ENCODE assay signal across 17 cellular contexts in the genomic region with DNA sequence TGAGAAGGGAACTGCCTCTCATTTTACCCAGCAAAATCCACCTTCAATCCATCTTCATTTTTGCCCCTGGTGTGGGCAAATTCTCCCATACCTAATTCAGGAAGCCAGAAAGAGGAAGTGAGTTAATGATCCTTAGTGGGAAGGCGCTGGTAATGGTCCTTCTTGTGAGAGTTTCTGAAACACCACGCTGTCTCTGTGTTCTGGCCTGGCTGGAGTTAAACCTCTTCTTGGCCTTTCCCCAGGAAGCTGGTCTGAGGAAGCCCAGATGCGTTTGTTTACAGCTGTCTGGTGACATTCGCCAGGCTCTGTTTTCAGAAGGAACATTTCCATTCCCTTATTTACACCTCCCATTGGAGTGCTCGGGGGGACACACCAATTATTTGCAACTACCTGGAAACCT. TPM values are rescaled to one million over a fixed set of nuclear protein-coding genes. Genes with fewer than 3 reads are reported as not detected.
DNase-seq lines count a peak whose midpoint lies in the region; ATAC-seq and TF ChIP-seq lines count a peak whose summit lies in the region.
"Had no signal": no experiment of that assay in that cellular context is flagged by ENCODE, and none has a peak within 500 bp of the region (broad histone marks: within the 10 kb centered on the region; RNA-seq: fewer than 3 reads in every experiment).

No MANE protein-coding gene starts in this region.

- ATAC-seq in right lobe of liver, result peak; percentile 29 to 47 (median 37)
- no peak for ATAC-seq in GM21529 (IDR thresholded peaks at IDR 0.05; ENCODE audit: unreplicated experiment)
- no peak for ATAC-seq in activated CD4-positive, alpha-beta T cell treated with anti-CD3 and anti-CD28 coated beads for 36 hours
- ATAC-seq: activated CD8-positive, alpha-beta T cell treated with anti-CD3 and anti-CD28 coated beads for 36 hours had no signal

- dilution Hi-C loops in mammary epithelial cell (cut with HindIII; ENCODE audit: low sequenced_read_pairs), result no loop called here

- intact Hi-C loops in MCF 10A (cut with micrococcal nuclease) (no loop called here), mammary epithelial cell (cut with micrococcal nuclease) (no loop called here), right lobe of liver (cut with DNase I) (no loop called here)
- intact Hi-C loops in activated CD4-positive, alpha-beta T cell treated with anti-CD3 and anti-CD28 coated beads for 36 hours (cut with DNase I, micrococcal nuclease), result no loop called here

- H3K9ac ChIP-seq in mammary epithelial cell (ENCODE audit: insufficient read depth, low read length), result no peak overlapping the region

- no peak overlapping the region for H2AFZ ChIP-seq in mammary epithelial cell (ENCODE audit: low read depth, low read length)

- peaks cover 4% of the 10 kb centered on the region for H3K9me3 ChIP-seq in mammary epithelial cell (replicated peaks; ENCODE audit: insufficient read depth, low read length)
- H3K9me3 ChIP-seq in right lobe of liver, result no peaks in the 10 kb centered on the region
- H3K9me3 ChIP-seq: thyroid gland had no signal

- H3K27me3 ChIP-seq in mammary epithelial cell (ENCODE audit: insufficient read depth, low read length) (no peaks in the 10 kb centered on the region), right lobe of liver (no peaks in the 10 kb centered on the region)
- H3K27me3 ChIP-seq: thyroid gland had no signal

- peak overlapping the region; percentile 58 for H3K27ac Mint-ChIP-seq in MCF 10A (ENCODE audit: low read depth, unreplicated experiment)
- H3K27ac Mint-ChIP-seq in T-helper 2 cell treated with Interferon-gamma antibody and Interleukin-4, amounts not matched to agents 5 μg/mL and 100 μg/mL, for 36 hours, result no peak overlapping the region
- H3K27ac Mint-ChIP-seq in activated CD4-positive, alpha-beta T cell treated with anti-CD3 and anti-CD28 coated beads for 36 hours, result no peak overlapping the region
- H3K27ac Mint-ChIP-seq: activated CD8-positive, alpha-beta T cell treated with anti-CD3 and anti-CD28 coated beads for 36 hours; activated naive CD8-positive, alpha-beta T cell treated with anti-CD3 and anti-CD28 coated beads for 36 hours had no signal

- H3K27me3 Mint-ChIP-seq in MCF 10A (ENCODE audit: insufficient read depth, unreplicated experiment), result no peaks in the 10 kb centered on the region
- peaks cover 14% of the 10 kb centered on the region for H3K27me3 Mint-ChIP-seq in T-helper 2 cell treated with Interferon-gamma antibody and Interleukin-4, amounts not matched to agents 5 μg/mL and 100 μg/mL, for 36 hours (ENCODE audit: low read depth)
- peaks cover 2% of the 10 kb centered on the region for H3K27me3 Mint-ChIP-seq in activated CD4-positive, alpha-beta T cell treated with anti-CD3 and anti-CD28 coated beads for 36 hours

- BruUV-seq in MCF 10A (replicated peaks; lab: Mats Ljungman, UMichigan), result no TSS peak
- BruUV-seq in mammary epithelial cell (replicated peaks; lab: Mats Ljungman, UMichigan), result no TSS peak

- DNase-seq in MCF 10A (ENCODE audit: unreplicated experiment), result no peak
- no peak for DNase-seq in mammary epithelial cell
- DNase-seq in dermis blood vessel endothelial cell, result peak; percentile 66
- no peak for DNase-seq in right lobe of liver
- DNase-seq in T-helper 2 cell treated with Interferon-gamma antibody and Interleukin-4, amounts not matched to agents 5 μg/mL and 100 μg/mL, for 36 hours (ENCODE audit: low spot score), result no peak
- no peak for DNase-seq in erythroblast (lab: John Stamatoyannopoulos, UW)
- no peak for DNase-seq in activated CD4-positive, alpha-beta T cell treated with anti-CD3 and anti-CD28 coated beads for 36 hours
- DNase-seq: activated CD8-positive, alpha-beta T cell treated with anti-CD3 and anti-CD28 coated beads for 36 hours; activated naive CD8-positive, alpha-beta T cell treated with anti-CD3 and anti-CD28 coated beads for 36 hours; DND-41; effector CD8-positive, alpha-beta T cell; NCI-H2081 treated with DMSO at 0.1 percent for 48 hours; thyroid gland had no signal

- WGBS in mammary epithelial cell (ENCODE audit: low coverage, missing lambda C conversion rate), result 69% methylated on average over 3 of the region's 5 CpGs
- 31% methylated on average over 4 of the region's 5 CpGs for WGBS in right lobe of liver (ENCODE audit: insufficient coverage, low coverage, low lambda C conversion rate, missing lambda C conversion rate)

- no peak for TF ChIP-seq POLR2A in right lobe of liver (IDR thresholded peaks at IDR 0.05)
- TF ChIP-seq POLR2A in erythroblast (IDR thresholded peaks at IDR 0.05; ENCODE audit: low read length), result no peak

- H3K4me1 ChIP-seq in mammary epithelial cell (ENCODE audit: insufficient read depth, low read length) (peaks cover 5% of the 10 kb centered on the region), right lobe of liver (peaks cover 0 to 6% (median 0%) of the 10 kb centered on the region in 4 donors)

- H3K9me3 Mint-ChIP-seq in MCF 10A (ENCODE audit: unreplicated experiment), result peaks cover 8% of the 10 kb centered on the region
- no peaks in the 10 kb centered on the region for H3K9me3 Mint-ChIP-seq in T-helper 2 cell treated with Interferon-gamma antibody and Interleukin-4, amounts not matched to agents 5 μg/mL and 100 μg/mL, for 36 hours
- peaks cover 5% of the 10 kb centered on the region for H3K9me3 Mint-ChIP-seq in activated CD4-positive, alpha-beta T cell treated with anti-CD3 and anti-CD28 coated beads for 36 hours (ENCODE audit: low read depth)

- in situ Hi-C loops in mammary epithelial cell (cut with MboI; ENCODE audit: low sequenced_read_pairs in 2 of 2), result no loop called here

- H4K20me1 ChIP-seq in mammary epithelial cell (ENCODE audit: insufficient read depth, low read length), result no peaks in the 10 kb centered on the region

- POLR2A ChIA-PET in MCF 10A (lab: Yijun Ruan, JAX), result interaction anchor here (0.6 to 15.0 kb wide), 3 partner anchors 10 to 88 kb away, joined by 3 to 291 read pairs (median 9); a partner anchor contains a TSS
- POLR2A ChIA-PET in activated CD4-positive, alpha-beta T cell treated with anti-CD3 and anti-CD28 coated beads for 36 hours (lab: Charles Lee), result interaction anchor here (0.6 kb wide), 1 partner anchor 460 kb away, joined by 3 read pairs; no protein-coding TSS in a partner anchor

- H3K4me3 ChIP-seq in mammary epithelial cell (replicated peaks in 1 of 3; ENCODE audit: insufficient read depth in 1 of 3, low read depth in 2 of 3, low read length in 3 of 3), result no peak overlapping the region
- H3K4me3 ChIP-seq in right lobe of liver, result no peak overlapping the region
- H3K4me3 ChIP-seq: thyroid gland had no signal

- H3K36me3 ChIP-seq in mammary epithelial cell (ENCODE audit: insufficient read depth, low read length), result peaks cover 20% of the 10 kb centered on the region
- H3K36me3 ChIP-seq in right lobe of liver, result no peaks in the 10 kb centered on the region
- H3K36me3 ChIP-seq: thyroid gland had no signal

- TF ChIP-seq CTCF in MCF 10A (IDR thresholded peaks at IDR 0.05; ENCODE audit: unreplicated experiment) (no peak), mammary epithelial cell (conservative IDR thresholded peaks at IDR 0.05 in 1 of 2, IDR thresholded peaks at IDR 0.05 in 1 of 2; ENCODE audit: extremely low read depth in 1 of 2, insufficient read depth in 1 of 2, low read depth in 1 of 2, low read length in 2 of 2) (no peak), right lobe of liver (IDR thresholded peaks at IDR 0.05) (no peak)

- H3K79me2 ChIP-seq in mammary epithelial cell (ENCODE audit: insufficient read depth, low read length), result peaks cover 70% of the 10 kb centered on the region

- H3K27ac ChIP-seq in mammary epithelial cell (ENCODE audit: insufficient read depth, low read depth, low read length) (no peak overlapping the region), right lobe of liver (no peak overlapping the region)

- CTCF ChIA-PET in MCF 10A (lab: Yijun Ruan, JAX) (no interaction called here), mammary epithelial cell (lab: Charles Lee; ENCODE audit: low non-redundant PET) (no interaction called here)
- CTCF ChIA-PET in activated CD4-positive, alpha-beta T cell treated with anti-CD3 and anti-CD28 coated beads for 36 hours (lab: Charles Lee), result no interaction called here

- peaks cover 11% of the 10 kb centered on the region for H3K4me1 Mint-ChIP-seq in MCF 10A (ENCODE audit: insufficient read depth, unreplicated experiment)
- H3K4me1 Mint-ChIP-seq in T-helper 2 cell treated with Interferon-gamma antibody and Interleukin-4, amounts not matched to agents 5 μg/mL and 100 μg/mL, for 36 hours (ENCODE audit: low read depth), result no peaks in the 10 kb centered on the region
- H3K4me1 Mint-ChIP-seq in activated CD4-positive, alpha-beta T cell treated with anti-CD3 and anti-CD28 coated beads for 36 hours, result peaks cover 2% of the 10 kb centered on the region

- H3K4me2 ChIP-seq in mammary epithelial cell (ENCODE audit: insufficient read depth, low read depth, low read length), result no peak overlapping the region

- no peak overlapping the region for H3K4me3 Mint-ChIP-seq in MCF 10A (ENCODE audit: unreplicated experiment)
- H3K4me3 Mint-ChIP-seq in T-helper 2 cell treated with Interferon-gamma antibody and Interleukin-4, amounts not matched to agents 5 μg/mL and 100 μg/mL, for 36 hours, result no peak overlapping the region
- H3K4me3 Mint-ChIP-seq in activated CD4-positive, alpha-beta T cell treated with anti-CD3 and anti-CD28 coated beads for 36 hours, result no peak overlapping the region
- H3K4me3 Mint-ChIP-seq: activated CD8-positive, alpha-beta T cell treated with anti-CD3 and anti-CD28 coated beads for 36 hours; activated naive CD8-positive, alpha-beta T cell treated with anti-CD3 and anti-CD28 coated beads for 36 hours had no signal

- peaks cover 35% of the 10 kb centered on the region for H3K36me3 Mint-ChIP-seq in MCF 10A (ENCODE audit: insufficient read depth, unreplicated experiment)
- no peaks in the 10 kb centered on the region for H3K36me3 Mint-ChIP-seq in T-helper 2 cell treated with Interferon-gamma antibody and Interleukin-4, amounts not matched to agents 5 μg/mL and 100 μg/mL, for 36 hours (ENCODE audit: low read depth)
- no peaks in the 10 kb centered on the region for H3K36me3 Mint-ChIP-seq in activated CD4-positive, alpha-beta T cell treated with anti-CD3 and anti-CD28 coated beads for 36 hours (ENCODE audit: low read depth)

RNA-seq across cellular contexts. Expression of a gene that starts 24.3 kb away (rescaled TPM):
- total RNA-seq in MCF 10A (2022) (157 and 175 TPM in 2 replicates), mammary epithelial cell (100 to 1,000 TPM; 179 to 311 TPM), dermis blood vessel endothelial cell (54.7 and 117 TPM in 2 replicates), right lobe of liver (100 to 1,000 TPM in 3 of 6 experiments, 10 to 100 TPM in 3; 91.9 to 224 (median 134) TPM)
- 615 TPM for polyA plus RNA-seq in mammary epithelial cell
- 271 TPM for polyA minus RNA-seq in mammary epithelial cell
- total RNA-seq in activated CD4-positive, alpha-beta T cell treated with anti-CD3 and anti-CD28 coated beads for 36 hours, result not detected
- total RNA-seq: activated CD8-positive, alpha-beta T cell treated with anti-CD3 and anti-CD28 coated beads for 36 hours; activated naive CD8-positive, alpha-beta T cell treated with anti-CD3 and anti-CD28 coated beads for 36 hours had no signal

RNA-seq across cellular contexts. Expression of a gene that starts 31.2 kb away (rescaled TPM):
- not detected in 2 replicates for total RNA-seq in MCF 10A (2022)
- total RNA-seq in mammary epithelial cell, result under 1 TPM in 1 of 2 donors, not detected in 1; 0.17 TPM
- not detected for polyA plus RNA-seq in mammary epithelial cell
- not detected for polyA minus RNA-seq in mammary epithelial cell
- not detected in 2 replicates for total RNA-seq in dermis blood vessel endothelial cell
- not detected for total RNA-seq in right lobe of liver
- total RNA-seq in activated CD4-positive, alpha-beta T cell treated with anti-CD3 and anti-CD28 coated beads for 36 hours, result not detected
- total RNA-seq: A673; activated CD8-positive, alpha-beta T cell treated with anti-CD3 and anti-CD28 coated beads for 36 hours; activated naive CD8-positive, alpha-beta T cell treated with anti-CD3 and anti-CD28 coated beads for 36 hours; mononuclear cell; renal cortical epithelial cell; thyroid gland had no signal

Comparison
In these comparisons a context has a peak if more than half of its experiments do, and no peak if none do; other contexts are left out.
1. ATAC-seq: peak in right lobe of liver (4 of 4); none in GM21529 (single experiment) and activated CD4-positive, alpha-beta T cell treated with anti-CD3 and anti-CD28 coated beads for 36 hours (single experiment).
2. RNA of a gene that starts 24.3 kb away (total RNA-seq): 179 to 311 TPM in mammary epithelial cell, 91.9 to 224 TPM in right lobe of liver, 157 to 175 TPM in MCF 10A and 54.7 to 117 TPM in dermis blood vessel endothelial cell; not detected in activated CD4-positive, alpha-beta T cell treated with anti-CD3 and anti-CD28 coated beads for 36 hours; every median in the first group is over 10 times any median in the second.